Comparison of ENCODE assay signal across 1 cellular context in genomic region chr9:129822825-129823162, GRCh38.
TF ChIP-seq lines count a peak whose summit lies in the region.

No MANE protein-coding gene starts in this region.

TF ChIP-seq in HepG2, 621 proteins besides CTCF, POLR2A, EP300 and RAD21:
- TF ChIP-seq NFRKB (IDR thresholded peaks at IDR 0.05) (no peak), PTBP1 (IDR thresholded peaks at IDR 0.05; ENCODE audit: low read depth, low read length, poor library complexity, severe bottlenecking) (no peak), MBD4 (IDR thresholded peaks at IDR 0.05; ENCODE audit: borderline replicate concordance, low read length) (no peak), ZNF276 (CRISPR knock-in tag; IDR thresholded peaks at IDR 0.05; ENCODE audit: low read depth) (0 out of 2 replicates have a peak, but pooled peaks have one; percentile 34), NCOA1 (CRISPR knock-in tag; IDR thresholded peaks at IDR 0.05) (no peak), DRAP1 (CRISPR knock-in tag; IDR thresholded peaks at IDR 0.05) (no peak), PHF21A (CRISPR knock-in tag; IDR thresholded peaks at IDR 0.05) (no peak), NFKB2 (CRISPR knock-in tag; IDR thresholded peaks at IDR 0.05; ENCODE audit: borderline replicate concordance) (0 out of 2 replicates have a peak, but pooled peaks have one; percentile 22), IRX3 (CRISPR knock-in tag; IDR thresholded peaks at IDR 0.05; ENCODE audit: borderline replicate concordance, low read depth) (no peak), FLYWCH1 (CRISPR knock-in tag; IDR thresholded peaks at IDR 0.05) (no peak), ISX (CRISPR knock-in tag; conservative IDR thresholded peaks at IDR 0.05) (no peak), ETV6 (CRISPR knock-in tag; conservative IDR thresholded peaks at IDR 0.05) (no peak), DDIT3 (CRISPR knock-in tag; IDR thresholded peaks at IDR 0.05) (no peak), GABPA (IDR thresholded peaks at IDR 0.05; ENCODE audit: low read depth, low read length) (no peak), GABPA (CRISPR knock-in tag; IDR thresholded peaks at IDR 0.05; ENCODE audit: low read depth) (0 out of 2 replicates have a peak, but pooled peaks have one; percentile 26), CEBPB (IDR thresholded peaks at IDR 0.05; ENCODE audit: borderline replicate concordance, low read depth, low read length) (peak; percentile 58), CAMTA2 (CRISPR knock-in tag; IDR thresholded peaks at IDR 0.05; ENCODE audit: borderline replicate concordance) (no peak), ZNF782 (CRISPR knock-in tag; IDR thresholded peaks at IDR 0.05; ENCODE audit: borderline replicate concordance) (no peak), SIX4 (CRISPR knock-in tag; IDR thresholded peaks at IDR 0.05) (no peak), HIVEP1 (CRISPR knock-in tag; IDR thresholded peaks at IDR 0.05) (0 out of 2 replicates have a peak, but pooled peaks have one; percentile 20), ZNF543 (CRISPR knock-in tag; IDR thresholded peaks at IDR 0.05) (no peak), MXD1 (CRISPR knock-in tag; IDR thresholded peaks at IDR 0.05) (no peak), KAT8 (CRISPR knock-in tag; IDR thresholded peaks at IDR 0.05) (no peak), KDM3A (CRISPR knock-in tag; IDR thresholded peaks at IDR 0.05; ENCODE audit: low read depth) (no peak), FOXM1 (CRISPR knock-in tag; IDR thresholded peaks at IDR 0.05) (no peak), ZSCAN5A (CRISPR knock-in tag; IDR thresholded peaks at IDR 0.05; ENCODE audit: borderline replicate concordance) (no peak), HNRNPK (IDR thresholded peaks at IDR 0.05; ENCODE audit: low read depth, low read length, poor library complexity, severe bottlenecking) (no peak), RNF2 (conservative IDR thresholded peaks at IDR 0.05; ENCODE audit: low read depth) (no peak), ZMYM2 (CRISPR knock-in tag; IDR thresholded peaks at IDR 0.05) (no peak), CENPT (CRISPR knock-in tag; IDR thresholded peaks at IDR 0.05; ENCODE audit: low read depth) (no peak), ARID2 (CRISPR knock-in tag; IDR thresholded peaks at IDR 0.05; ENCODE audit: borderline replicate concordance) (no peak), BATF2 (CRISPR knock-in tag; IDR thresholded peaks at IDR 0.05) (no peak), RORA (CRISPR knock-in tag; IDR thresholded peaks at IDR 0.05) (no peak), ZFP91 (CRISPR knock-in tag; IDR thresholded peaks at IDR 0.05; ENCODE audit: borderline replicate concordance) (0 out of 2 replicates have a peak, but pooled peaks have one; percentile 25), ZNF850 (CRISPR knock-in tag; conservative IDR thresholded peaks at IDR 0.05) (no peak), ZFP36L2 (CRISPR knock-in tag; IDR thresholded peaks at IDR 0.05) (no peak), CEBPG (CRISPR knock-in tag; IDR thresholded peaks at IDR 0.05) (peak; percentile 23; the same call in 1 of the 2 replicates), ZNF12 (CRISPR knock-in tag; IDR thresholded peaks at IDR 0.05) (no peak), ZBTB38 (CRISPR knock-in tag; IDR thresholded peaks at IDR 0.05) (peak; percentile 31; the same call in 1 of the 2 replicates), POGK (CRISPR knock-in tag; conservative IDR thresholded peaks at IDR 0.05) (no peak), SRF (IDR thresholded peaks at IDR 0.05; ENCODE audit: low read depth, low read length) (no peak), USF2 (IDR thresholded peaks at IDR 0.05; ENCODE audit: low read depth, low read length) (no peak), USF2 (CRISPR knock-in tag; IDR thresholded peaks at IDR 0.05; ENCODE audit: borderline replicate concordance) (no peak), DMTF1 (CRISPR knock-in tag; IDR thresholded peaks at IDR 0.05) (no peak), KLF12 (CRISPR knock-in tag; IDR thresholded peaks at IDR 0.05; ENCODE audit: borderline replicate concordance) (no peak), ZNF770 (CRISPR knock-in tag; IDR thresholded peaks at IDR 0.05) (no peak)
